8 cellular contexts compared by ENCODE assay signal in genomic region chr7:105521731-105522458, GRCh38. TPM values are rescaled to one million over a fixed set of nuclear protein-coding genes. Genes with fewer than 3 reads are reported as not detected.
DNase-seq lines count a peak whose midpoint lies in the region; ATAC-seq and TF ChIP-seq lines count a peak whose summit lies in the region.

Gene PUS7 (minus strand): TSS chr7:105522271. CDS start chr7:105508512, 13,759 bp downstream.

- H3K27me3 ChIP-seq in CD4-positive, alpha-beta T cell (ENCODE audit: control insufficient read depth, insufficient read depth, low read length) = no peaks in the 10 kb centered on the region

- peak within 1 kb of the TSS; percentile 85 for H3K27ac Mint-ChIP-seq in CD4-positive, alpha-beta T cell
- H3K27ac Mint-ChIP-seq in activated CD8-positive, alpha-beta T cell treated with anti-CD3 and anti-CD28 coated beads, Interleukin-2, amount 10 ng/mL, durations not matched to agents 7 days and 5 days = peak within 1 kb of the TSS; percentile 92
- peak within 1 kb of the TSS; percentile 88 for H3K27ac Mint-ChIP-seq in memory B cell

- peak within 1 kb of the TSS; percentile 21 for H3K27ac ChIP-seq in CD4-positive, alpha-beta T cell (ENCODE audit: low read depth, low read length)

- intact Hi-C loops in CD4-positive, alpha-beta T cell (cut with DNase I, micrococcal nuclease) = loop anchor here in 1 of 2 experiments (1.0 to 10.0 kb wide), 5 partner anchors 13 to 763 kb away; partner anchors contain the start of genes ATXN7L1, NAMPT and SRPK2

- CTCF ChIA-PET in CD4-positive, alpha-beta T cell (lab: Charles Lee) = interaction anchor here (1.8 kb wide), 1 partner anchor 10 kb away, joined by 7 read pairs; the partner anchor contains the start of gene RINT1
- CTCF ChIA-PET in activated CD8-positive, alpha-beta T cell treated with anti-CD3 and anti-CD28 coated beads, Interleukin-2, amount 10 ng/mL, durations not matched to agents 7 days and 5 days (lab: Charles Lee) = interaction anchor here (1.2 kb wide), 1 partner anchor 10 kb away, joined by 3 read pairs; the partner anchor contains the start of gene RINT1

- peak; percentile 61 to 83 (median 72) for DNase-seq in CD4-positive, alpha-beta T cell
- DNase-seq in NCI-H82 (lab: John Stamatoyannopoulos, UW) = peak; percentile 92
- DNase-seq in activated CD8-positive, alpha-beta T cell treated with anti-CD3 and anti-CD28 coated beads, Interleukin-2, amount 10 ng/mL, durations not matched to agents 7 days and 5 days = peak; percentile 86
- DNase-seq in effector CD8-positive, alpha-beta T cell (lab: John Stamatoyannopoulos, UW) = peak; percentile 66
- DNase-seq in memory B cell (ENCODE audit: low spot score in 2 of 2) = peak; percentile 62 to 70
- DNase-seq in stimulated activated CD8-positive, alpha-beta memory T cell treated with anti-CD3 and anti-CD28 coated beads, Interleukin-12 subunit alpha, Interleukin-12 subunit beta, amount 100 ng/mL, for 1 hour (ENCODE audit: low read depth) = peak; percentile 46

- H3K36me3 Mint-ChIP-seq in CD4-positive, alpha-beta T cell (ENCODE audit: low read depth) = peaks cover 4% of the 10 kb centered on the region
- H3K36me3 Mint-ChIP-seq in activated CD8-positive, alpha-beta T cell treated with anti-CD3 and anti-CD28 coated beads, Interleukin-2, amount 10 ng/mL, durations not matched to agents 7 days and 5 days (ENCODE audit: low read depth) = peaks cover 8% of the 10 kb centered on the region
- H3K36me3 Mint-ChIP-seq in memory B cell = no peaks in the 10 kb centered on the region

- peak; percentile 94 for ATAC-seq in CD4-positive, alpha-beta T cell (ENCODE audit: poor library complexity)
- peak; percentile 87 for ATAC-seq in GM19438 (IDR thresholded peaks at IDR 0.05; ENCODE audit: low read depth, unreplicated experiment)
- ATAC-seq in HG03571 (IDR thresholded peaks at IDR 0.05; ENCODE audit: unreplicated experiment) = peak; percentile 81
- ATAC-seq in activated CD8-positive, alpha-beta T cell treated with anti-CD3 and anti-CD28 coated beads, Interleukin-2, amount 10 ng/mL, durations not matched to agents 7 days and 5 days = peak; percentile 93
- ATAC-seq in memory B cell (ENCODE audit: low read depth) = peak; percentile 91

- TF ChIP-seq CTCF in CD4-positive, alpha-beta T cell (IDR thresholded peaks at IDR 0.05) = no peak

- POLR2A ChIA-PET in CD4-positive, alpha-beta T cell (lab: Charles Lee) = no interaction called here
- POLR2A ChIA-PET in activated CD8-positive, alpha-beta T cell treated with anti-CD3 and anti-CD28 coated beads, Interleukin-2, amount 10 ng/mL, durations not matched to agents 7 days and 5 days (lab: Charles Lee) = interaction anchor here (4.1 kb wide), 1 partner anchor 10 kb away, joined by 27 read pairs; the partner anchor contains the start of gene RINT1

- H3K9me3 Mint-ChIP-seq in CD4-positive, alpha-beta T cell = no peaks in the 10 kb centered on the region
- H3K9me3 Mint-ChIP-seq in activated CD8-positive, alpha-beta T cell treated with anti-CD3 and anti-CD28 coated beads, Interleukin-2, amount 10 ng/mL, durations not matched to agents 7 days and 5 days (ENCODE audit: insufficient read depth) = no peaks in the 10 kb centered on the region
- H3K9me3 Mint-ChIP-seq in memory B cell = no peaks in the 10 kb centered on the region

- H3K4me3 Mint-ChIP-seq in CD4-positive, alpha-beta T cell = peak within 1 kb of the TSS; percentile 98
- H3K4me3 Mint-ChIP-seq in activated CD8-positive, alpha-beta T cell treated with anti-CD3 and anti-CD28 coated beads, Interleukin-2, amount 10 ng/mL, durations not matched to agents 7 days and 5 days = peak within 1 kb of the TSS; percentile 92
- peak within 1 kb of the TSS; percentile 94 for H3K4me3 Mint-ChIP-seq in memory B cell

- no peaks in the 10 kb centered on the region for H3K9me3 ChIP-seq in CD4-positive, alpha-beta T cell (ENCODE audit: control insufficient read depth, low read length)

- H3K4me1 Mint-ChIP-seq in CD4-positive, alpha-beta T cell (ENCODE audit: low read depth) = peaks cover 15% of the 10 kb centered on the region
- peaks cover 19% of the 10 kb centered on the region for H3K4me1 Mint-ChIP-seq in activated CD8-positive, alpha-beta T cell treated with anti-CD3 and anti-CD28 coated beads, Interleukin-2, amount 10 ng/mL, durations not matched to agents 7 days and 5 days (ENCODE audit: low read depth)
- H3K4me1 Mint-ChIP-seq in memory B cell = peaks cover 9% of the 10 kb centered on the region

- no peaks in the 10 kb centered on the region for H3K27me3 Mint-ChIP-seq in CD4-positive, alpha-beta T cell
- H3K27me3 Mint-ChIP-seq in activated CD8-positive, alpha-beta T cell treated with anti-CD3 and anti-CD28 coated beads, Interleukin-2, amount 10 ng/mL, durations not matched to agents 7 days and 5 days (ENCODE audit: low read depth) = peaks cover 5% of the 10 kb centered on the region
- no peaks in the 10 kb centered on the region for H3K27me3 Mint-ChIP-seq in memory B cell

RNA-seq across cellular contexts. Expression of gene PUS7, which starts in this region (rescaled TPM):
- total RNA-seq in CD4-positive, alpha-beta T cell = 1 to 10 TPM; 2.7 TPM
- 10 to 100 TPM; 12.9 to 15.0 TPM for total RNA-seq in activated CD8-positive, alpha-beta T cell treated with anti-CD3 and anti-CD28 coated beads, Interleukin-2, amount 10 ng/mL, durations not matched to agents 7 days and 5 days

Comparison
In these comparisons a context has a peak if more than half of its experiments do, and no peak if none do; other contexts are left out.
1. Peak in every context shown above with its lines: DNase-seq, ATAC-seq and H3K27ac ChIP-seq.